In the genomic region with DNA sequence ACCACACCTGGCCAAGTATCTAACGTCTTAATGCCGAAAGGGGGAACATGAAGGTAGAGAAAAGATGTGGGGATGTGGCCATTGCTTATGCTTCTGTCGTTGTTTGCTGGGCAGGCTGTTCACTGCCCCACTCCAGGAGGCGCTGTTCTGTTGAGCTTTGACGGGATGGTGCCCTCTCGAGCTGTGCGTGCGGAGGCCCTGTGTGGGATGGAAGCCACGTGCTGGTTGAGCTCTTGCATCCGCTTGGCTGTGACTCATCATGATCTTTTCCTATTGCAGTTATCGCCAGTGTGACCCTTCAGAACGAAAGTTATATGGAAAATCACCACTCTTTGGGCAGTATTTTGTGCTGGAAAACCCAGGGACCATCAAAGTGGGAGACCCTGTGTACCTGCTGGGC, we compare ENCODE assay signal across 1 cellular context.
TF ChIP-seq lines count a peak whose summit lies in the region.

No MANE protein-coding gene starts in this region.

TF ChIP-seq in K562, 482 proteins besides CTCF, POLR2A, EP300 and RAD21 (continued from another document and continues in another):
- TF ChIP-seq, protein P1, sequence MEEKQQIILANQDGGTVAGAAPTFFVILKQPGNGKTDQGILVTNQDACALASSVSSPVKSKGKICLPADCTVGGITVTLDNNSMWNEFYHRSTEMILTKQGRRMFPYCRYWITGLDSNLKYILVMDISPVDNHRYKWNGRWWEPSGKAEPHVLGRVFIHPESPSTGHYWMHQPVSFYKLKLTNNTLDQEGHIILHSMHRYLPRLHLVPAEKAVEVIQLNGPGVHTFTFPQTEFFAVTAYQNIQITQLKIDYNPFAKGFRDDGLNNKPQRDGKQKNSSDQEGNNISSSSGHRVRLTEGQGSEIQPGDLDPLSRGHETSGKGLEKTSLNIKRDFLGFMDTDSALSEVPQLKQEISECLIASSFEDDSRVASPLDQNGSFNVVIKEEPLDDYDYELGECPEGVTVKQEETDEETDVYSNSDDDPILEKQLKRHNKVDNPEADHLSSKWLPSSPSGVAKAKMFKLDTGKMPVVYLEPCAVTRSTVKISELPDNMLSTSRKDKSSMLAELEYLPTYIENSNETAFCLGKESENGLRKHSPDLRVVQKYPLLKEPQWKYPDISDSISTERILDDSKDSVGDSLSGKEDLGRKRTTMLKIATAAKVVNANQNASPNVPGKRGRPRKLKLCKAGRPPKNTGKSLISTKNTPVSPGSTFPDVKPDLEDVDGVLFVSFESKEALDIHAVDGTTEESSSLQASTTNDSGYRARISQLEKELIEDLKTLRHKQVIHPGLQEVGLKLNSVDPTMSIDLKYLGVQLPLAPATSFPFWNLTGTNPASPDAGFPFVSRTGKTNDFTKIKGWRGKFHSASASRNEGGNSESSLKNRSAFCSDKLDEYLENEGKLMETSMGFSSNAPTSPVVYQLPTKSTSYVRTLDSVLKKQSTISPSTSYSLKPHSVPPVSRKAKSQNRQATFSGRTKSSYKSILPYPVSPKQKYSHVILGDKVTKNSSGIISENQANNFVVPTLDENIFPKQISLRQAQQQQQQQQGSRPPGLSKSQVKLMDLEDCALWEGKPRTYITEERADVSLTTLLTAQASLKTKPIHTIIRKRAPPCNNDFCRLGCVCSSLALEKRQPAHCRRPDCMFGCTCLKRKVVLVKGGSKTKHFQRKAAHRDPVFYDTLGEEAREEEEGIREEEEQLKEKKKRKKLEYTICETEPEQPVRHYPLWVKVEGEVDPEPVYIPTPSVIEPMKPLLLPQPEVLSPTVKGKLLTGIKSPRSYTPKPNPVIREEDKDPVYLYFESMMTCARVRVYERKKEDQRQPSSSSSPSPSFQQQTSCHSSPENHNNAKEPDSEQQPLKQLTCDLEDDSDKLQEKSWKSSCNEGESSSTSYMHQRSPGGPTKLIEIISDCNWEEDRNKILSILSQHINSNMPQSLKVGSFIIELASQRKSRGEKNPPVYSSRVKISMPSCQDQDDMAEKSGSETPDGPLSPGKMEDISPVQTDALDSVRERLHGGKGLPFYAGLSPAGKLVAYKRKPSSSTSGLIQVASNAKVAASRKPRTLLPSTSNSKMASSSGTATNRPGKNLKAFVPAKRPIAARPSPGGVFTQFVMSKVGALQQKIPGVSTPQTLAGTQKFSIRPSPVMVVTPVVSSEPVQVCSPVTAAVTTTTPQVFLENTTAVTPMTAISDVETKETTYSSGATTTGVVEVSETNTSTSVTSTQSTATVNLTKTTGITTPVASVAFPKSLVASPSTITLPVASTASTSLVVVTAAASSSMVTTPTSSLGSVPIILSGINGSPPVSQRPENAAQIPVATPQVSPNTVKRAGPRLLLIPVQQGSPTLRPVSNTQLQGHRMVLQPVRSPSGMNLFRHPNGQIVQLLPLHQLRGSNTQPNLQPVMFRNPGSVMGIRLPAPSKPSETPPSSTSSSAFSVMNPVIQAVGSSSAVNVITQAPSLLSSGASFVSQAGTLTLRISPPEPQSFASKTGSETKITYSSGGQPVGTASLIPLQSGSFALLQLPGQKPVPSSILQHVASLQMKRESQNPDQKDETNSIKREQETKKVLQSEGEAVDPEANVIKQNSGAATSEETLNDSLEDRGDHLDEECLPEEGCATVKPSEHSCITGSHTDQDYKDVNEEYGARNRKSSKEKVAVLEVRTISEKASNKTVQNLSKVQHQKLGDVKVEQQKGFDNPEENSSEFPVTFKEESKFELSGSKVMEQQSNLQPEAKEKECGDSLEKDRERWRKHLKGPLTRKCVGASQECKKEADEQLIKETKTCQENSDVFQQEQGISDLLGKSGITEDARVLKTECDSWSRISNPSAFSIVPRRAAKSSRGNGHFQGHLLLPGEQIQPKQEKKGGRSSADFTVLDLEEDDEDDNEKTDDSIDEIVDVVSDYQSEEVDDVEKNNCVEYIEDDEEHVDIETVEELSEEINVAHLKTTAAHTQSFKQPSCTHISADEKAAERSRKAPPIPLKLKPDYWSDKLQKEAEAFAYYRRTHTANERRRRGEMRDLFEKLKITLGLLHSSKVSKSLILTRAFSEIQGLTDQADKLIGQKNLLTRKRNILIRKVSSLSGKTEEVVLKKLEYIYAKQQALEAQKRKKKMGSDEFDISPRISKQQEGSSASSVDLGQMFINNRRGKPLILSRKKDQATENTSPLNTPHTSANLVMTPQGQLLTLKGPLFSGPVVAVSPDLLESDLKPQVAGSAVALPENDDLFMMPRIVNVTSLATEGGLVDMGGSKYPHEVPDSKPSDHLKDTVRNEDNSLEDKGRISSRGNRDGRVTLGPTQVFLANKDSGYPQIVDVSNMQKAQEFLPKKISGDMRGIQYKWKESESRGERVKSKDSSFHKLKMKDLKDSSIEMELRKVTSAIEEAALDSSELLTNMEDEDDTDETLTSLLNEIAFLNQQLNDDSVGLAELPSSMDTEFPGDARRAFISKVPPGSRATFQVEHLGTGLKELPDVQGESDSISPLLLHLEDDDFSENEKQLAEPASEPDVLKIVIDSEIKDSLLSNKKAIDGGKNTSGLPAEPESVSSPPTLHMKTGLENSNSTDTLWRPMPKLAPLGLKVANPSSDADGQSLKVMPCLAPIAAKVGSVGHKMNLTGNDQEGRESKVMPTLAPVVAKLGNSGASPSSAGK (IDR thresholded peaks at IDR 0.05): peak; percentile 94
- TF ChIP-seq, protein P2, sequence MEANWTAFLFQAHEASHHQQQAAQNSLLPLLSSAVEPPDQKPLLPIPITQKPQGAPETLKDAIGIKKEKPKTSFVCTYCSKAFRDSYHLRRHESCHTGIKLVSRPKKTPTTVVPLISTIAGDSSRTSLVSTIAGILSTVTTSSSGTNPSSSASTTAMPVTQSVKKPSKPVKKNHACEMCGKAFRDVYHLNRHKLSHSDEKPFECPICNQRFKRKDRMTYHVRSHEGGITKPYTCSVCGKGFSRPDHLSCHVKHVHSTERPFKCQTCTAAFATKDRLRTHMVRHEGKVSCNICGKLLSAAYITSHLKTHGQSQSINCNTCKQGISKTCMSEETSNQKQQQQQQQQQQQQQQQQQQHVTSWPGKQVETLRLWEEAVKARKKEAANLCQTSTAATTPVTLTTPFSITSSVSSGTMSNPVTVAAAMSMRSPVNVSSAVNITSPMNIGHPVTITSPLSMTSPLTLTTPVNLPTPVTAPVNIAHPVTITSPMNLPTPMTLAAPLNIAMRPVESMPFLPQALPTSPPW (CRISPR knock-in tag; IDR thresholded peaks at IDR 0.05): no peak
- no peak for TF ChIP-seq ZNF696 (CRISPR knock-in tag; conservative IDR thresholded peaks at IDR 0.05)
- TF ChIP-seq, protein P3, sequence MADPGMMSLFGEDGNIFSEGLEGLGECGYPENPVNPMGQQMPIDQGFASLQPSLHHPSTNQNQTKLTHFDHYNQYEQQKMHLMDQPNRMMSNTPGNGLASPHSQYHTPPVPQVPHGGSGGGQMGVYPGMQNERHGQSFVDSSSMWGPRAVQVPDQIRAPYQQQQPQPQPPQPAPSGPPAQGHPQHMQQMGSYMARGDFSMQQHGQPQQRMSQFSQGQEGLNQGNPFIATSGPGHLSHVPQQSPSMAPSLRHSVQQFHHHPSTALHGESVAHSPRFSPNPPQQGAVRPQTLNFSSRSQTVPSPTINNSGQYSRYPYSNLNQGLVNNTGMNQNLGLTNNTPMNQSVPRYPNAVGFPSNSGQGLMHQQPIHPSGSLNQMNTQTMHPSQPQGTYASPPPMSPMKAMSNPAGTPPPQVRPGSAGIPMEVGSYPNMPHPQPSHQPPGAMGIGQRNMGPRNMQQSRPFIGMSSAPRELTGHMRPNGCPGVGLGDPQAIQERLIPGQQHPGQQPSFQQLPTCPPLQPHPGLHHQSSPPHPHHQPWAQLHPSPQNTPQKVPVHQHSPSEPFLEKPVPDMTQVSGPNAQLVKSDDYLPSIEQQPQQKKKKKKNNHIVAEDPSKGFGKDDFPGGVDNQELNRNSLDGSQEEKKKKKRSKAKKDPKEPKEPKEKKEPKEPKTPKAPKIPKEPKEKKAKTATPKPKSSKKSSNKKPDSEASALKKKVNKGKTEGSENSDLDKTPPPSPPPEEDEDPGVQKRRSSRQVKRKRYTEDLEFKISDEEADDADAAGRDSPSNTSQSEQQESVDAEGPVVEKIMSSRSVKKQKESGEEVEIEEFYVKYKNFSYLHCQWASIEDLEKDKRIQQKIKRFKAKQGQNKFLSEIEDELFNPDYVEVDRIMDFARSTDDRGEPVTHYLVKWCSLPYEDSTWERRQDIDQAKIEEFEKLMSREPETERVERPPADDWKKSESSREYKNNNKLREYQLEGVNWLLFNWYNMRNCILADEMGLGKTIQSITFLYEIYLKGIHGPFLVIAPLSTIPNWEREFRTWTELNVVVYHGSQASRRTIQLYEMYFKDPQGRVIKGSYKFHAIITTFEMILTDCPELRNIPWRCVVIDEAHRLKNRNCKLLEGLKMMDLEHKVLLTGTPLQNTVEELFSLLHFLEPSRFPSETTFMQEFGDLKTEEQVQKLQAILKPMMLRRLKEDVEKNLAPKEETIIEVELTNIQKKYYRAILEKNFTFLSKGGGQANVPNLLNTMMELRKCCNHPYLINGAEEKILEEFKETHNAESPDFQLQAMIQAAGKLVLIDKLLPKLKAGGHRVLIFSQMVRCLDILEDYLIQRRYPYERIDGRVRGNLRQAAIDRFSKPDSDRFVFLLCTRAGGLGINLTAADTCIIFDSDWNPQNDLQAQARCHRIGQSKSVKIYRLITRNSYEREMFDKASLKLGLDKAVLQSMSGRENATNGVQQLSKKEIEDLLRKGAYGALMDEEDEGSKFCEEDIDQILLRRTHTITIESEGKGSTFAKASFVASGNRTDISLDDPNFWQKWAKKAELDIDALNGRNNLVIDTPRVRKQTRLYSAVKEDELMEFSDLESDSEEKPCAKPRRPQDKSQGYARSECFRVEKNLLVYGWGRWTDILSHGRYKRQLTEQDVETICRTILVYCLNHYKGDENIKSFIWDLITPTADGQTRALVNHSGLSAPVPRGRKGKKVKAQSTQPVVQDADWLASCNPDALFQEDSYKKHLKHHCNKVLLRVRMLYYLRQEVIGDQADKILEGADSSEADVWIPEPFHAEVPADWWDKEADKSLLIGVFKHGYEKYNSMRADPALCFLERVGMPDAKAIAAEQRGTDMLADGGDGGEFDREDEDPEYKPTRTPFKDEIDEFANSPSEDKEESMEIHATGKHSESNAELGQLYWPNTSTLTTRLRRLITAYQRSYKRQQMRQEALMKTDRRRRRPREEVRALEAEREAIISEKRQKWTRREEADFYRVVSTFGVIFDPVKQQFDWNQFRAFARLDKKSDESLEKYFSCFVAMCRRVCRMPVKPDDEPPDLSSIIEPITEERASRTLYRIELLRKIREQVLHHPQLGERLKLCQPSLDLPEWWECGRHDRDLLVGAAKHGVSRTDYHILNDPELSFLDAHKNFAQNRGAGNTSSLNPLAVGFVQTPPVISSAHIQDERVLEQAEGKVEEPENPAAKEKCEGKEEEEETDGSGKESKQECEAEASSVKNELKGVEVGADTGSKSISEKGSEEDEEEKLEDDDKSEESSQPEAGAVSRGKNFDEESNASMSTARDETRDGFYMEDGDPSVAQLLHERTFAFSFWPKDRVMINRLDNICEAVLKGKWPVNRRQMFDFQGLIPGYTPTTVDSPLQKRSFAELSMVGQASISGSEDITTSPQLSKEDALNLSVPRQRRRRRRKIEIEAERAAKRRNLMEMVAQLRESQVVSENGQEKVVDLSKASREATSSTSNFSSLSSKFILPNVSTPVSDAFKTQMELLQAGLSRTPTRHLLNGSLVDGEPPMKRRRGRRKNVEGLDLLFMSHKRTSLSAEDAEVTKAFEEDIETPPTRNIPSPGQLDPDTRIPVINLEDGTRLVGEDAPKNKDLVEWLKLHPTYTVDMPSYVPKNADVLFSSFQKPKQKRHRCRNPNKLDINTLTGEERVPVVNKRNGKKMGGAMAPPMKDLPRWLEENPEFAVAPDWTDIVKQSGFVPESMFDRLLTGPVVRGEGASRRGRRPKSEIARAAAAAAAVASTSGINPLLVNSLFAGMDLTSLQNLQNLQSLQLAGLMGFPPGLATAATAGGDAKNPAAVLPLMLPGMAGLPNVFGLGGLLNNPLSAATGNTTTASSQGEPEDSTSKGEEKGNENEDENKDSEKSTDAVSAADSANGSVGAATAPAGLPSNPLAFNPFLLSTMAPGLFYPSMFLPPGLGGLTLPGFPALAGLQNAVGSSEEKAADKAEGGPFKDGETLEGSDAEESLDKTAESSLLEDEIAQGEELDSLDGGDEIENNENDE (IDR thresholded peaks at IDR 0.05; ENCODE audit: low read depth, low read length): no peak
- TF ChIP-seq MCM7 (IDR thresholded peaks at IDR 0.05): no peak
- TF ChIP-seq, protein P4, sequence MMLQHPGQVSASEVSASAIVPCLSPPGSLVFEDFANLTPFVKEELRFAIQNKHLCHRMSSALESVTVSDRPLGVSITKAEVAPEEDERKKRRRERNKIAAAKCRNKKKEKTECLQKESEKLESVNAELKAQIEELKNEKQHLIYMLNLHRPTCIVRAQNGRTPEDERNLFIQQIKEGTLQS (IDR thresholded peaks at IDR 0.05): peak; percentile 65
- TF ChIP-seq, protein P4 (CRISPR knock-in tag; conservative IDR thresholded peaks at IDR 0.05): no peak
- no peak for TF ChIP-seq NUFIP1 (IDR thresholded peaks at IDR 0.05; ENCODE audit: partially characterized antibody)
- no peak for TF ChIP-seq TAL1 (IDR thresholded peaks at IDR 0.05)
- no peak for TF ChIP-seq SUPT5H (IDR thresholded peaks at IDR 0.05)
- TF ChIP-seq SMAD4 (CRISPR knock-in tag; conservative IDR thresholded peaks at IDR 0.05): 0 out of 2 replicates have a peak, but pooled peaks have one; percentile 21
- TF ChIP-seq NR4A1 (CRISPR knock-in tag; IDR thresholded peaks at IDR 0.05): no peak
- TF ChIP-seq NR4A1 (tag; IDR thresholded peaks at IDR 0.05): no peak
- TF ChIP-seq NCOA2 (IDR thresholded peaks at IDR 0.05; ENCODE audit: partially characterized antibody in 2 of 2): no peak
- no peak for TF ChIP-seq ZNF583 (CRISPR knock-in tag; IDR thresholded peaks at IDR 0.05)
- TF ChIP-seq, protein P5, sequence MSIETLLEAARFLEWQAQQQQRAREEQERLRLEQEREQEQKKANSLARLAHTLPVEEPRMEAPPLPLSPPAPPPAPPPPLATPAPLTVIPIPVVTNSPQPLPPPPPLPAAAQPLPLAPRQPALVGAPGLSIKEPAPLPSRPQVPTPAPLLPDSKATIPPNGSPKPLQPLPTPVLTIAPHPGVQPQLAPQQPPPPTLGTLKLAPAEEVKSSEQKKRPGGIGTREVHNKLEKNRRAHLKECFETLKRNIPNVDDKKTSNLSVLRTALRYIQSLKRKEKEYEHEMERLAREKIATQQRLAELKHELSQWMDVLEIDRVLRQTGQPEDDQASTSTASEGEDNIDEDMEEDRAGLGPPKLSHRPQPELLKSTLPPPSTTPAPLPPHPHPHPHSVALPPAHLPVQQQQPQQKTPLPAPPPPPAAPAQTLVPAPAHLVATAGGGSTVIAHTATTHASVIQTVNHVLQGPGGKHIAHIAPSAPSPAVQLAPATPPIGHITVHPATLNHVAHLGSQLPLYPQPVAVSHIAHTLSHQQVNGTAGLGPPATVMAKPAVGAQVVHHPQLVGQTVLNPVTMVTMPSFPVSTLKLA (conservative IDR thresholded peaks at IDR 0.05): peak in 1 of 2 experiments; percentile 36; a peak in 2 of 4 replicates
- TF ChIP-seq NR2C1 (IDR thresholded peaks at IDR 0.05): no peak
- TF ChIP-seq NR2C1 (tag; IDR thresholded peaks at IDR 0.05): no peak
- TF ChIP-seq RBM14 (IDR thresholded peaks at IDR 0.05; ENCODE audit: borderline replicate concordance, insufficient read depth, low read depth, low read length): no peak
- no peak for TF ChIP-seq ZNF384 (IDR thresholded peaks at IDR 0.05; ENCODE audit: low read depth, low read length)
- TF ChIP-seq ZNF507 (tag; conservative IDR thresholded peaks at IDR 0.05): no peak
- TF ChIP-seq MYC (IDR thresholded peaks at IDR 0.05; ENCODE audit: low read depth, low read length): peak; percentile 80
- no peak for TF ChIP-seq MYC (CRISPR knock-in tag; IDR thresholded peaks at IDR 0.05; ENCODE audit: borderline replicate concordance, low read depth)
- TF ChIP-seq CBX1 (IDR thresholded peaks at IDR 0.05; ENCODE audit: low read depth): 0 out of 2 replicates have a peak, but pooled peaks have one; percentile 37
- no peak for TF ChIP-seq ZFP36 (IDR thresholded peaks at IDR 0.05; ENCODE audit: low read depth, low read length, partially characterized antibody)
- no peak for TF ChIP-seq SRF (CRISPR knock-in tag; IDR thresholded peaks at IDR 0.05)
